Comparison of ENCODE assay signal across 16 cellular contexts in genomic region chr10:13971586-13972475, GRCh38.
A peak's percentile ranks its signal among the peaks of the same experiment; 100 is the strongest.
DNase-seq lines count a peak whose midpoint lies in the region; ATAC-seq and TF ChIP-seq lines count a peak whose summit lies in the region.
"Had no signal": no experiment of that assay in that cellular context is flagged by ENCODE, and none has a peak within 500 bp of the region (broad histone marks: within the 10 kb centered on the region; RNA-seq: fewer than 3 reads in every experiment).

No MANE protein-coding gene starts in this region.

- H3F3A ChIP-seq in GM23248 (ENCODE audit: insufficient read depth) = no peaks in the 10 kb centered on the region

- H3K4me1 Mint-ChIP-seq in T-helper 17 cell = no peaks in the 10 kb centered on the region

- H2AFZ ChIP-seq in GM23248 (peak overlapping the region; percentile 50), parathyroid adenoma (peak overlapping the region; percentile 46)

- intact Hi-C loops in adrenal gland (cut with DNase I) = no loop called here

- peak overlapping the region; percentile 13; the same call in 1 of the 2 replicates for H3K4me3 ChIP-seq in GM23248
- peak overlapping the region; percentile 15 for H3K4me3 ChIP-seq in fibroblast of villous mesenchyme (ENCODE audit: low read depth, low read length)
- no peak overlapping the region for H3K4me3 ChIP-seq in parathyroid adenoma (ENCODE audit: low read depth, low read length)
- no peak overlapping the region for H3K4me3 ChIP-seq in adrenal gland
- H3K4me3 ChIP-seq: lower lobe of right lung, stomach had no signal

- no peaks in the 10 kb centered on the region for H3K27me3 Mint-ChIP-seq in T-helper 17 cell

- H3K79me2 ChIP-seq in GM23248 (ENCODE audit: insufficient read depth) (no peaks in the 10 kb centered on the region), parathyroid adenoma (no peaks in the 10 kb centered on the region)

- peak overlapping the region; percentile 11 for H3K27ac Mint-ChIP-seq in T-helper 17 cell
- H3K27ac Mint-ChIP-seq: dendritic cell treated with granulocyte-macrophage colony-stimulating factor and Interleukin-4, amounts not matched to agents 40 ng/mL and 50 ng/mL, for 4 days had no signal

- no peaks in the 10 kb centered on the region for H3K9me3 ChIP-seq in GM23248 (ENCODE audit: low read depth)
- H3K9me3 ChIP-seq in T-helper 17 cell (ENCODE audit: control insufficient read depth, low read length, poor library complexity, severe bottlenecking) = no peaks in the 10 kb centered on the region
- H3K9me3 ChIP-seq in parathyroid adenoma (ENCODE audit: control insufficient read depth, low read length) = no peaks in the 10 kb centered on the region
- no peaks in the 10 kb centered on the region for H3K9me3 ChIP-seq in adrenal gland (replicated peaks in 1 of 3)
- H3K9me3 ChIP-seq: lower lobe of right lung, stomach had no signal

- no peaks in the 10 kb centered on the region for H3K36me3 Mint-ChIP-seq in T-helper 17 cell (ENCODE audit: low read depth)

- H3K27ac ChIP-seq in GM23248 (no peak overlapping the region), parathyroid adenoma (no peak overlapping the region), adrenal gland (no peak overlapping the region)
- H3K27ac ChIP-seq: lower lobe of right lung, stomach had no signal

- peak overlapping the region; percentile 15 for H3K4me2 ChIP-seq in GM23248 (ENCODE audit: unreplicated experiment)
- H3K4me2 ChIP-seq in parathyroid adenoma (ENCODE audit: low read length) = no peak overlapping the region

- no peak for TF ChIP-seq POLR2A in adrenal gland (IDR thresholded peaks at IDR 0.05)

- no peak overlapping the region for H3K9ac ChIP-seq in GM23248
- H3K9ac ChIP-seq in parathyroid adenoma = no peak overlapping the region

- WGBS in GM23248 (ENCODE audit: low coverage in 1 of 2, low lambda C conversion rate in 2 of 2, missing lambda C conversion rate in 2 of 2), 2 experiments = 31% methylated on average over 10 of the region's 10 CpGs
- WGBS in adrenal gland, 4 donors = 53 to 67% (median 57%) methylated on average over 10 of the region's 10 CpGs

- peak; percentile 40 for DNase-seq in GM23248
- no peak for DNase-seq in T-helper 17 cell
- peak; percentile 68 for DNase-seq in fibroblast of villous mesenchyme (ENCODE audit: low read depth)
- no peak for DNase-seq in kidney tubule cell (ENCODE audit: low spot score)
- DNase-seq in adrenal gland = no peak
- DNase-seq in activated effector memory CD4-positive, alpha-beta T cell treated with anti-CD3 and anti-CD28 coated beads, Interleukin-2, amount 50 U/mL, for 16 hours = no peak
- DNase-seq: activated CD4-positive, alpha-beta T cell treated with anti-CD3 and anti-CD28 coated beads for 48 hours; activated gamma-delta T cell treated with Interleukin-2 at 50 U/mL for 16 hours; lower lobe of right lung; NCI-H187; posterior cingulate gyrus; stomach; T-helper 1 cell had no signal

- no peak for TF ChIP-seq CTCF in fibroblast of villous mesenchyme (IDR thresholded peaks at IDR 0.05; ENCODE audit: insufficient read depth, low read depth, low read length)
- no peak for TF ChIP-seq CTCF in parathyroid adenoma (IDR thresholded peaks at IDR 0.05)
- no peak for TF ChIP-seq CTCF in adrenal gland (IDR thresholded peaks at IDR 0.05)

- H3K4me1 ChIP-seq in GM23248 (ENCODE audit: insufficient read depth) (peaks cover 18% of the 10 kb centered on the region), parathyroid adenoma (peaks cover 6% of the 10 kb centered on the region), adrenal gland (replicated peaks in 1 of 2) (no peaks in the 10 kb centered on the region)
- H3K4me1 ChIP-seq: lower lobe of right lung had no signal

- H3K27me3 ChIP-seq in GM23248 (replicated peaks; ENCODE audit: insufficient read depth) (no peaks in the 10 kb centered on the region), parathyroid adenoma (ENCODE audit: control insufficient read depth, insufficient read depth, low read length) (no peaks in the 10 kb centered on the region), adrenal gland (no peaks in the 10 kb centered on the region)

- no peak overlapping the region for H3K4me3 Mint-ChIP-seq in T-helper 17 cell
- H3K4me3 Mint-ChIP-seq: dendritic cell treated with granulocyte-macrophage colony-stimulating factor and Interleukin-4, amounts not matched to agents 40 ng/mL and 50 ng/mL, for 4 days had no signal

- in situ Hi-C loops in GM23248 (cut with MboI) = no loop called here

- H4K20me1 ChIP-seq in GM23248 (ENCODE audit: insufficient read depth) = no peaks in the 10 kb centered on the region

- H3K9me2 ChIP-seq in GM23248 (ENCODE audit: insufficient read depth) = no peaks in the 10 kb centered on the region

- ATAC-seq in T-helper 17 cell (no peak), GM21515 (IDR thresholded peaks at IDR 0.05; ENCODE audit: unreplicated experiment) (no peak)
- ATAC-seq: lower lobe of right lung had no signal

- H3K36me3 ChIP-seq in GM23248 (ENCODE audit: low read depth) = no peaks in the 10 kb centered on the region
- H3K36me3 ChIP-seq in parathyroid adenoma (ENCODE audit: control insufficient read depth, insufficient read depth, low read length) = no peaks in the 10 kb centered on the region
- no peaks in the 10 kb centered on the region for H3K36me3 ChIP-seq in adrenal gland (replicated peaks in 1 of 2)
- H3K36me3 ChIP-seq: lower lobe of right lung, stomach had no signal

Comparison
In these comparisons a context has a peak if more than half of its experiments do, and no peak if none do; other contexts are left out.
1. DNase-seq: peak in GM23248 (single experiment) and fibroblast of villous mesenchyme (single experiment); none in T-helper 17 cell (0 of 3), kidney tubule cell (single experiment), adrenal gland (0 of 7) and activated effector memory CD4-positive, alpha-beta T cell treated with anti-CD3 and anti-CD28 coated beads, Interleukin-2, amount 50 U/mL, for 16 hours (single experiment).
2. H3K4me3 ChIP-seq: peak in GM23248 (single experiment) and fibroblast of villous mesenchyme (single experiment); none in parathyroid adenoma (single experiment) and adrenal gland (0 of 4).